In genomic region chr5:119578937-119579336, GRCh38 we compare ENCODE assay signal across 8 cellular contexts. TPM values are rescaled to one million over a fixed set of nuclear protein-coding genes. Genes with fewer than 3 reads are reported as not detected.
DNase-seq lines count a peak whose midpoint lies in the region; ATAC-seq, FAIRE-seq and TF ChIP-seq lines count a peak whose summit lies in the region.

No MANE protein-coding gene starts in this region.

- H4K20me1 ChIP-seq in OCI-LY7 (ENCODE audit: insufficient read depth, low read length) = no peaks in the 10 kb centered on the region

- POLR2A ChIA-PET in OCI-LY7 (lab: Charles Lee) = no interaction called here

- H3K9me3 ChIP-seq in OCI-LY7 (ENCODE audit: low read length) = no peaks in the 10 kb centered on the region

- H3K27ac ChIP-seq in OCI-LY7 (ENCODE audit: low read depth, low read length, poor library complexity, severe bottlenecking) = no peak overlapping the region

- ATAC-seq in GM19455 (IDR thresholded peaks at IDR 0.05; ENCODE audit: unreplicated experiment) (peak; percentile 72), HG03378 (IDR thresholded peaks at IDR 0.05; ENCODE audit: unreplicated experiment) (peak; percentile 49)

- no peaks in the 10 kb centered on the region for H3K79me2 ChIP-seq in OCI-LY7 (ENCODE audit: insufficient read depth, low read depth, low read length)

- peak; percentile 75 for TF ChIP-seq CTCF in OCI-LY7 (conservative IDR thresholded peaks at IDR 0.05; ENCODE audit: low read length)

- H2AFZ ChIP-seq in OCI-LY7 (ENCODE audit: low read length) = no peak overlapping the region

- BruUV-seq in OCI-LY7 (replicated peaks; lab: Mats Ljungman, UMichigan) = no TSS peak

- CTCF ChIA-PET in OCI-LY7 (lab: Charles Lee; ENCODE audit: unreplicated experiment) = no interaction called here

- DNase-seq in Daoy (ENCODE audit: low read depth) = peak; percentile 49
- peak; percentile 58 for DNase-seq in OCI-LY7 (ENCODE audit: low spot score)
- DNase-seq in fibroblast of the conjunctiva (ENCODE audit: low read depth) = peak; percentile 2
- no peak for DNase-seq in NCI-H128 (lab: John Stamatoyannopoulos, UW; ENCODE audit: unreplicated experiment)
- no peak for DNase-seq in HTR-8/SVneo (ENCODE audit: insufficient read length, low spot score)
- DNase-seq in dedifferentiated amniotic fluid mesenchymal stem cell (ENCODE audit: extremely low spot score) = no peak

- no peak overlapping the region for H3K4me2 ChIP-seq in OCI-LY7 (ENCODE audit: low read length)

- no peaks in the 10 kb centered on the region for H3K36me3 ChIP-seq in OCI-LY7 (ENCODE audit: insufficient read depth, low read length)

- no peak overlapping the region for H3K4me3 ChIP-seq in OCI-LY7 (ENCODE audit: low read depth, low read length, poor library complexity, severe bottlenecking)

- intact Hi-C loops in OCI-LY7 (cut with micrococcal nuclease; ENCODE audit: unreplicated experiment) = loop anchor here (10.0 kb wide), 1 partner anchor 166 kb away; no protein-coding TSS in a partner anchor

- H3K4me1 ChIP-seq in OCI-LY7 (ENCODE audit: insufficient read depth, low read length, poor library complexity, severe bottlenecking) = no peaks in the 10 kb centered on the region

- FAIRE-seq in HTR-8/SVneo (lab: Jason Lieb, UNC) = no peak

- H3K9me2 ChIP-seq in OCI-LY7 (ENCODE audit: insufficient read depth, low read length) = no peaks in the 10 kb centered on the region

RNA-seq across cellular contexts. Expression of gene FAM170A, which starts 50.4 kb away (rescaled TPM):
- total RNA-seq in Daoy (2014; rRNA removed; shearing (Covaris generic)) = not detected in 2 replicates
- total RNA-seq in OCI-LY7 (2014; rRNA removed; shearing (Covaris generic)) = not detected in 2 replicates
- total RNA-seq in OCI-LY7 (2022) = not detected in 2 replicates

Comparison
In these comparisons a context has a peak if more than half of its experiments do, and no peak if none do; other contexts are left out.
1. DNase-seq: peak in Daoy (single experiment), OCI-LY7 (single experiment) and fibroblast of the conjunctiva (single experiment); none in NCI-H128 (single experiment), HTR-8/SVneo (single experiment) and dedifferentiated amniotic fluid mesenchymal stem cell (single experiment).